8 cellular contexts compared by ENCODE assay signal in the genomic region with DNA sequence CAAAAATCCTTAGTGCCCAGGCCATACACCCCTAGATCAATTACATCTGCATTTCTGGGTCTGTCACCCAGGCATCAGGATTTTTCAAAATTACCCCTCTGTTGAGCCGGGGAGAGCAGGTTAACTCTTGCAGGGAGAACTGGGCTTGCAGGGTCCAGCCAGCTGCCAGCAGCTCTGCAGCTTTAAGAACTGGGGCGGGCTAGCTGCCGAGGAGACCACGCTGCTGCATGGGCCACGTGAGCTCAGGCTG. TPM values are rescaled to one million over a fixed set of nuclear protein-coding genes. Genes with fewer than 3 reads are reported as not detected.
DNase-seq lines count a peak whose midpoint lies in the region; ATAC-seq and TF ChIP-seq lines count a peak whose summit lies in the region.

Gene DGLUCY, plus strand, starts transcription at position 245 of the 250 bp plus-strand sequence. CDS start 46,222 bp downstream, outside the sequence.

- H3F3A ChIP-seq in smooth muscle cell (ENCODE audit: low read depth), result no peaks in the 10 kb centered on the region

- H3K27ac ChIP-seq in iPS-20b (ENCODE audit: low read length), result peak within 1 kb of the TSS; percentile 35
- peak within 1 kb of the TSS; percentile 13 for H3K27ac ChIP-seq in smooth muscle cell (ENCODE audit: low read depth)

- H3K36me3 Mint-ChIP-seq in activated CD4-positive, alpha-beta T cell treated with anti-CD3 and anti-CD28 coated beads, Interleukin-2, amount 10 ng/mL, durations not matched to agents 7 days and 5 days (ENCODE audit: low read depth), result peaks cover 48% of the 10 kb centered on the region
- peaks cover 24% of the 10 kb centered on the region for H3K36me3 Mint-ChIP-seq in brain

- H4K20me1 ChIP-seq in smooth muscle cell (ENCODE audit: low read depth), result no peaks in the 10 kb centered on the region

- H3K9ac ChIP-seq in iPS-20b (ENCODE audit: low read depth, low read length) (peak within 1 kb of the TSS; percentile 78), smooth muscle cell (ENCODE audit: low read depth) (no peak within 1 kb of the TSS)

- H3K27me3 ChIP-seq in iPS-20b (ENCODE audit: insufficient read depth, low read length), result no peaks in the 10 kb centered on the region
- no peaks in the 10 kb centered on the region for H3K27me3 ChIP-seq in smooth muscle cell (ENCODE audit: low read depth)

- H3K9me3 ChIP-seq in iPS-20b (ENCODE audit: insufficient read depth, low read depth, low read length), result no peaks in the 10 kb centered on the region
- H3K9me3 ChIP-seq in smooth muscle cell (replicated peaks; ENCODE audit: low read depth), result no peaks in the 10 kb centered on the region

- H3K36me3 ChIP-seq in iPS-20b (ENCODE audit: insufficient read depth, low read depth, low read length) (no peaks in the 10 kb centered on the region), smooth muscle cell (ENCODE audit: low read depth) (no peaks in the 10 kb centered on the region)

- peak within 1 kb of the TSS; percentile 82 for H3K4me2 ChIP-seq in smooth muscle cell

- H3K27me3 Mint-ChIP-seq in activated CD4-positive, alpha-beta T cell treated with anti-CD3 and anti-CD28 coated beads, Interleukin-2, amount 10 ng/mL, durations not matched to agents 7 days and 5 days, result no peaks in the 10 kb centered on the region
- peaks cover 3% of the 10 kb centered on the region for H3K27me3 Mint-ChIP-seq in brain

- peak within 1 kb of the TSS; percentile 82 for H3K4me3 Mint-ChIP-seq in activated CD4-positive, alpha-beta T cell treated with anti-CD3 and anti-CD28 coated beads, Interleukin-2, amount 10 ng/mL, durations not matched to agents 7 days and 5 days
- peak within 1 kb of the TSS; percentile 85 to 97 (median 92) for H3K4me3 Mint-ChIP-seq in brain

- H3K79me2 ChIP-seq in smooth muscle cell (ENCODE audit: low read depth), result no peaks in the 10 kb centered on the region

- 4% methylated on average over 5 of the region's 5 CpGs for WGBS in smooth muscle cell (ENCODE audit: low lambda C conversion rate)

- TF ChIP-seq CTCF in brain (conservative IDR thresholded peaks at IDR 0.05) (no peak), smooth muscle cell (IDR thresholded peaks at IDR 0.05; ENCODE audit: borderline replicate concordance, insufficient read depth, poor library complexity, severe bottlenecking) (no peak)

- POLR2A ChIA-PET in activated CD4-positive, alpha-beta T cell treated with anti-CD3 and anti-CD28 coated beads, Interleukin-2, amount 10 ng/mL, durations not matched to agents 7 days and 5 days (lab: Charles Lee), result interaction anchor here (0.6 to 3.1 kb wide), 4 partner anchors 35 to 319 kb away, joined by 3 to 30 read pairs (median 4); partner anchors contain the start of gene RPS6KA5

- peaks cover 64% of the 10 kb centered on the region for H3K4me1 Mint-ChIP-seq in activated CD4-positive, alpha-beta T cell treated with anti-CD3 and anti-CD28 coated beads, Interleukin-2, amount 10 ng/mL, durations not matched to agents 7 days and 5 days
- peaks cover 63% of the 10 kb centered on the region for H3K4me1 Mint-ChIP-seq in brain

- peaks cover 34% of the 10 kb centered on the region for H3K4me1 ChIP-seq in iPS-20b (ENCODE audit: insufficient read depth, low read length)
- peaks cover 14% of the 10 kb centered on the region for H3K4me1 ChIP-seq in smooth muscle cell (ENCODE audit: low read depth)

- CTCF ChIA-PET in activated CD4-positive, alpha-beta T cell treated with anti-CD3 and anti-CD28 coated beads, Interleukin-2, amount 10 ng/mL, durations not matched to agents 7 days and 5 days (lab: Charles Lee), result interaction anchor here (0.6 to 3.8 kb wide), 13 partner anchors 8 to 211 kb away, joined by 3 to 17 read pairs (median 4); no protein-coding TSS in a partner anchor

- ATAC-seq in HG02763 (IDR thresholded peaks at IDR 0.05; ENCODE audit: unreplicated experiment), result peak; percentile 64

- peak within 1 kb of the TSS; percentile 92 for H2AFZ ChIP-seq in smooth muscle cell (ENCODE audit: low read depth)

- peak within 1 kb of the TSS; percentile 63 for H3K4me3 ChIP-seq in iPS-20b (ENCODE audit: low read length)
- H3K4me3 ChIP-seq in smooth muscle cell, result peak within 1 kb of the TSS; percentile 51

- DNase-seq in activated CD4-positive, alpha-beta T cell treated with anti-CD3 and anti-CD28 coated beads, Interleukin-2, amount 10 ng/mL, durations not matched to agents 7 days and 5 days, result no peak
- DNase-seq in activated CD4-positive, alpha-beta T cell treated with anti-CD3 and anti-CD28 coated beads for 1 hour, result no peak
- DNase-seq in NCI-H774 (lab: John Stamatoyannopoulos, UW) (peak; percentile 77), smooth muscle cell (lab: John Stamatoyannopoulos, UW; ENCODE audit: unreplicated experiment) (no peak), NCI-H748 treated with DMSO at 0.1 percent for 48 hours (lab: John Stamatoyannopoulos, UW) (no peak)

- H3K9me3 Mint-ChIP-seq in activated CD4-positive, alpha-beta T cell treated with anti-CD3 and anti-CD28 coated beads, Interleukin-2, amount 10 ng/mL, durations not matched to agents 7 days and 5 days, result peaks cover 2% of the 10 kb centered on the region
- H3K9me3 Mint-ChIP-seq in brain, result peaks cover 0 to 8% (median 2%) of the 10 kb centered on the region in 5 experiments

- peak within 1 kb of the TSS; percentile 90 for H3K27ac Mint-ChIP-seq in activated CD4-positive, alpha-beta T cell treated with anti-CD3 and anti-CD28 coated beads, Interleukin-2, amount 10 ng/mL, durations not matched to agents 7 days and 5 days
- H3K27ac Mint-ChIP-seq in brain, result peak within 1 kb of the TSS; percentile 97 to 99 (median 99)

RNA-seq across cellular contexts. Expression of gene DGLUCY, which starts in this region (rescaled TPM):
- total RNA-seq in activated CD4-positive, alpha-beta T cell treated with anti-CD3 and anti-CD28 coated beads, Interleukin-2, amount 10 ng/mL, durations not matched to agents 7 days and 5 days, result 100 to 1,000 TPM; 109 to 110 TPM
- 49.6 TPM for polyA plus RNA-seq in brain (ENCODE audit: insufficient read depth, low read depth, low replicate concordance)
- 9.7 and 10.4 TPM in 2 replicates for total RNA-seq in smooth muscle cell
- 11.3 and 15.9 TPM in 2 replicates for polyA plus RNA-seq in smooth muscle cell
